ENCODE assay signal across 1 cellular context in the genomic region with DNA sequence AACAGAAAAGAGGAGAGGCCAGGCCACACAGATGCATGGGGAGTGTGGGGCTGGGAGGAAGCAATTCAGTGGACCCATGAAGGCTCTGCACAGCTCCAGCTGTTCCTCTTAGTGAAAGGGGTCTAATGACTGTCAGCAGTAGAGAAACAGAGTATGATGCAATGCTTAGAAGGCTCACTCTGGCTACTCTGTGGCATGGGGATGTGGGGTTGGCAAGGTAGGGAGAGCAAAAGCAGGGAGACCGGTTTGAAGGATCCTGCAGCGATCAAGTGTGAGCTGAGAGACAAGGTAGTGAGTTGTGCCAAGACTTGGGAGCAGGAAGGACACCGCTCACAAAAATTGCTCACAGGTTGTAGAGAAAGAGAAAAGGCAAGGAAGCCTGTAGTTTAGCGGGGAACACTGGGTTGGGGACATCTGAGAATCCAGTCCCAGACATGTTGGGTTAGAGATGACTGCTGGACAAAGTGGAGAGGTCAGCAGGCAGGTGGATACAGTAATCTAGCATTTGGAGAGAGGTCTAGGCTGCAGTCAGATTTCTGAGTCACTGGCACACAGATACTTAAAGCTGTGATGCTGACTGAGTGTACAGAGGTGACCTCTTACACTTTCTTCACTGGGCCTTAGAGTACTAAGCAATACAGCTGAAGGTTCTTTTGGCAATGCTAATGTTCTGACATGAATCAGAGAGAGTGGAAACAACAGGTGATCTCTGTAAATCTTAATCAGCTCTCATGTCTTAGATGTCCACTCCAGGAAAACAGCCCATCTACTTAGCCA.
TF ChIP-seq lines count a peak whose summit lies in the region.

No MANE protein-coding gene starts in this region.

TF ChIP-seq in IMR-90, 13 proteins besides CTCF, POLR2A, EP300 and RAD21:
- TF ChIP-seq CEBPB (IDR thresholded peaks at IDR 0.05; ENCODE audit: low read depth, low read length) (peak; percentile 55), NFE2L2 (IDR thresholded peaks at IDR 0.05; ENCODE audit: low read depth, low read length) (no peak)
